14 cellular contexts compared by ENCODE assay signal in genomic region chr1:227372662-227373061, GRCh38. TPM values are rescaled to one million over a fixed set of nuclear protein-coding genes. Genes with fewer than 3 reads are reported as not detected.
DNase-seq lines count a peak whose midpoint lies in the region; ATAC-seq, FAIRE-seq and TF ChIP-seq lines count a peak whose summit lies in the region.
"Had no signal": no experiment of that assay in that cellular context is flagged by ENCODE, and none has a peak within 500 bp of the region (broad histone marks: within the 10 kb centered on the region; RNA-seq: fewer than 3 reads in every experiment).

No MANE protein-coding gene starts in this region.

- H3K79me2 ChIP-seq in K562 (ENCODE audit: control insufficient read depth, insufficient read depth, low read length), result no peaks in the 10 kb centered on the region

- H3K27ac ChIP-seq in K562 (ENCODE audit: extremely low read depth, low read depth, low read length), result no peak overlapping the region
- H3K27ac ChIP-seq: tibial artery had no signal

- no peaks in the 10 kb centered on the region for H3K9me3 Mint-ChIP-seq in neural crest cell

- TF ChIP-seq CTCF in K562 (IDR thresholded peaks at IDR 0.05 in 2 of 3, conservative IDR thresholded peaks at IDR 0.05 in 1 of 3; ENCODE audit: insufficient read depth in 2 of 3, low read depth in 1 of 3, low read length in 3 of 3) (no peak), neural crest cell (conservative IDR thresholded peaks at IDR 0.05) (no peak), GM20000 (IDR thresholded peaks at IDR 0.05; ENCODE audit: extremely low read depth, missing control alignments) (no peak)

- no peak for ATAC-seq in K562
- ATAC-seq in GM19351 (IDR thresholded peaks at IDR 0.05; ENCODE audit: unreplicated experiment), result no peak
- ATAC-seq: left lobe of liver had no signal

- H4K20me1 ChIP-seq in K562 (replicated peaks; ENCODE audit: control insufficient read depth, insufficient read depth, low read length), result no peaks in the 10 kb centered on the region

- no peak for TF ChIP-seq EP300 in K562 (IDR thresholded peaks at IDR 0.05; ENCODE audit: low read length)

- 0 out of 2 replicates have a peak overlapping the region, but pooled peaks have one; percentile 90 for H2AFZ ChIP-seq in K562 (ENCODE audit: low read depth, low read length)

- H3K4me3 ChIP-seq in K562, result no peak overlapping the region
- H3K4me3 ChIP-seq: tibial artery had no signal

- H3K4me2 ChIP-seq in K562 (ENCODE audit: insufficient read depth, low read length), result no peak overlapping the region

- TF ChIP-seq RAD21 in K562 (CRISPR knock-in tag; conservative IDR thresholded peaks at IDR 0.05 in 1 of 2, IDR thresholded peaks at IDR 0.05 in 1 of 2), result no peak

- H3K36me3 Mint-ChIP-seq in neural crest cell (ENCODE audit: low read depth), result no peaks in the 10 kb centered on the region

- TF ChIP-seq POLR2A in K562 (conservative IDR thresholded peaks at IDR 0.05), result no peak

- H3K27ac Mint-ChIP-seq in neural crest cell (ENCODE audit: unreplicated experiment), result peak overlapping the region; percentile 1

- DNase-seq in Daoy (ENCODE audit: low read depth), result peak; percentile 45
- peak; percentile 32 for DNase-seq in NCI-H1105 (lab: John Stamatoyannopoulos, UW)
- DNase-seq in K562 (ENCODE audit: extremely low read depth in 1 of 4, low spot score in 3 of 4), result no peak
- DNase-seq in neural crest cell (ENCODE audit: low read depth, low spot score), result no peak
- no peak for DNase-seq in GM20000 (ENCODE audit: low spot score)
- no peak for DNase-seq in inferior parietal cortex (ENCODE audit: extremely low spot score)
- no peak for DNase-seq in KG1 (lab: John Stamatoyannopoulos, UW)
- DNase-seq: activated naive CD4-positive, alpha-beta T cell treated with Interleukin-2 at 50 U/mL for 16 hours; cortex of kidney; NCI-H2171 treated with DMSO at 0.1 percent for 48 hours; T1000 had no signal

- intact Hi-C loops in K562 (cut with micrococcal nuclease), result no loop called here

- no peak for FAIRE-seq in K562 (lab: Jason Lieb, UNC)

- CTCF ChIA-PET in K562 (lab: Yijun Ruan, JAX; ENCODE audit: low intra/inter-chr PET ratio), result no interaction called here

- POLR2A ChIA-PET in K562 (lab: Yijun Ruan, JAX), result no interaction called here

- peak overlapping the region; percentile 4 for H3K4me3 Mint-ChIP-seq in neural crest cell

- peaks cover 8 to 29% of the 10 kb centered on the region in 2 experiments; a peak in 4 of 5 replicates for H3K4me1 ChIP-seq in K562 (replicated peaks in 1 of 2; ENCODE audit: control insufficient read depth in 2 of 2, insufficient read depth in 2 of 2, low read length in 2 of 2)

- in situ Hi-C loops in K562 (cut with MboI), result no loop called here

- no peaks in the 10 kb centered on the region for H3K27me3 ChIP-seq in K562 (ENCODE audit: control insufficient read depth in 2 of 2, insufficient read depth in 2 of 2, low read length in 2 of 2)
- H3K27me3 ChIP-seq: tibial artery had no signal

- no peaks in the 10 kb centered on the region for H3K36me3 ChIP-seq in K562 (ENCODE audit: control insufficient read depth, insufficient read depth, low read length)
- H3K36me3 ChIP-seq: tibial artery had no signal

- peaks cover 47% of the 10 kb centered on the region for H3K4me1 Mint-ChIP-seq in neural crest cell

- no peak overlapping the region for H3K9ac ChIP-seq in K562 (ENCODE audit: insufficient read depth in 1 of 2, low read depth in 2 of 2, low read length in 2 of 2)

- no TSS peak for BruUV-seq in K562 (replicated peaks; lab: Mats Ljungman, UMichigan)

- no peaks in the 10 kb centered on the region for H3K9me3 ChIP-seq in K562 (replicated peaks; ENCODE audit: control insufficient read depth, insufficient read depth, low read depth, low read length)
- H3K9me3 ChIP-seq: tibial artery had no signal

- H3K27me3 Mint-ChIP-seq in neural crest cell (ENCODE audit: low read depth), result no peaks in the 10 kb centered on the region

- H3K9me1 ChIP-seq in K562 (ENCODE audit: control insufficient read depth, insufficient read depth, low read length), result no peaks in the 10 kb centered on the region

TF ChIP-seq in K562, 482 proteins besides CTCF, POLR2A, EP300 and RAD21:
- TF ChIP-seq PRDM10 (IDR thresholded peaks at IDR 0.05; ENCODE audit: partially characterized antibody) (peak; percentile 61), ZNF778 (CRISPR knock-in tag; IDR thresholded peaks at IDR 0.05) (no peak), NFIC (IDR thresholded peaks at IDR 0.05) (0 out of 2 replicates have a peak, but pooled peaks have one; percentile 40)

RNA-seq across cellular contexts. Expression of gene CDC42BPA, which starts 54.4 kb away (rescaled TPM):
- 18.5 and 27.7 TPM in 2 replicates for total RNA-seq in Daoy (2014; rRNA removed; shearing (Covaris generic))
- total RNA-seq in K562 (2011; cell fraction: chromatin; rRNA removed; ENCODE audit: low replicate concordance), result 57.9 and 301 TPM in 2 replicates
- total RNA-seq in K562 (2011; cell fraction: nucleolus; rRNA removed), result 30.5 and 47.2 TPM in 2 replicates
- total RNA-seq in K562 (2011; cell fraction: nucleoplasm; rRNA removed), result 88.9 and 189 TPM in 2 replicates
- total RNA-seq in K562 (2014; rRNA removed), result 41.1 and 57.4 TPM in 2 replicates
- 69.8 and 76.9 TPM in 2 replicates for total RNA-seq in K562 (2014; rRNA removed; fragmentation: Illumina TruSeq; extraction: Trizol)
- total RNA-seq in K562 (2015; rRNA removed; fragmentation: Illumina TruSeq; extraction: Trizol), result 73.9 and 77.5 TPM in 2 replicates
- 49.8 and 54.9 TPM in 2 replicates for total RNA-seq in K562 (2021)
- polyA plus RNA-seq in K562 (2011; rRNA removed), result 27.7 and 44.1 TPM in 2 replicates
- polyA plus RNA-seq in K562 (2011; cell fraction: cytosol; rRNA removed), result 16.9 and 17.7 TPM in 2 replicates
- polyA plus RNA-seq in K562 (2011; cell fraction: nucleus; rRNA removed), result 29.4 and 39.0 TPM in 2 replicates
- polyA plus RNA-seq in K562 (2012), result 25.7 and 29.0 TPM in 2 replicates
- polyA plus RNA-seq in K562 (2014; fragmentation: Illumina TruSeq; extraction: Trizol), result 31.6 and 34.5 TPM in 2 replicates
- 10 to 100 TPM in 1 of 2 experiments, 1 to 10 TPM in 1; 8.0 to 52.1 TPM for polyA plus RNA-seq in K562 (2014; fragmentation: Nextera tagmentation; extraction: Ambion mirVana)
- 27.0 and 27.4 TPM in 2 replicates for polyA plus RNA-seq in K562 (2014; rRNA removed)
- 164 and 196 TPM in 2 replicates for polyA minus RNA-seq in K562 (2011; rRNA and poly(A)+ RNA removed)
- 34.5 and 62.7 TPM in 2 replicates for polyA minus RNA-seq in K562 (2011; cell fraction: cytosol; rRNA and poly(A)+ RNA removed)
- 138 and 164 TPM in 2 replicates for polyA minus RNA-seq in K562 (2011; cell fraction: nucleus; rRNA and poly(A)+ RNA removed)
- total RNA-seq in neural crest cell, result 35.6 and 38.0 TPM in 2 replicates

Comparison
In these comparisons a context has a peak if more than half of its experiments do, and no peak if none do; other contexts are left out.
1. DNase-seq: peak in Daoy (single experiment) and NCI-H1105 (single experiment); none in K562 (0 of 4), neural crest cell (single experiment), GM20000 (single experiment), inferior parietal cortex (single experiment) and KG1 (single experiment).